Comparison of ENCODE assay signal across 12 cellular contexts in the genomic region with DNA sequence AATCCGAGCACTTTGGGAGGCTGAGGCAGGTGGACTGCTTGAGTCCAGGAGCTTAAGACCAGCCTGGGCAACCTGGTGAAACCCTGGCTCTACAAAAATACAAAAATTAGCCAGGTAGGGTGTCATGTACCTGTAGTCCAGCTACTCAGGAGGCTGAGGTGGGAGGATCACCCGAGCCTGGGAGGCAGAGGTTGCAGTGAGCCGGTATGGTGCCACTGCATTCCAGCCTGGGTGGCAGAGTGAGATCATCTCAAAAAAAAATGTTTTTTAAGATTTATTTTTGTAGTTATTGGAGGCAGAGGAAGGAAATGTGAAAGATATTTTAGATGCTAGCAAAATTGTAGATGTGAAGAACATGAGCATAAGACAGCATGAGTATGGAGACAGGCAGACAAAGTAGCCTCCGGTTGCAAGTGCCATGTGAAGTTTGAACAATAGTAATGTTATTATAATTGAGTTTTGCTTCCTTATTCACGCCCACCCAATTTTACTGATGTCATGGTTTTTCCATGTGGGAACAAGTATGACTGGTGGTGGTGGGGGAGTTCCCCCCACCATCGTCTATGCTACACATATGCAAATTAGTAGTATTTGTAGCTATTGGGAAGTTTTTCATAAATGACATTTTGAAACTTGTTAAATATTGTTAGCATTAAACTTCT. TPM values are rescaled to one million over a fixed set of nuclear protein-coding genes. Genes with fewer than 3 reads are reported as not detected.
A peak's percentile ranks its signal among the peaks of the same experiment; 100 is the strongest.
DNase-seq lines count a peak whose midpoint lies in the region; ATAC-seq, FAIRE-seq and TF ChIP-seq lines count a peak whose summit lies in the region.
"Had no signal": no experiment of that assay in that cellular context is flagged by ENCODE, and none has a peak within 500 bp of the region (broad histone marks: within the 10 kb centered on the region; RNA-seq: fewer than 3 reads in every experiment).

No MANE protein-coding gene starts in this region.

- intact Hi-C loops in GM12878 (cut with micrococcal nuclease; ENCODE audit: unreplicated experiment), result no loop called here

- POLR2A ChIA-PET in GM12878 (lab: Charles Lee), result interaction anchor here (0.5 to 1.8 kb wide), 10 partner anchors 8 to 892 kb away, joined by 3 to 9 read pairs (median 4); partner anchors contain the start of gene REL

- no peak overlapping the region for H3K4me3 Mint-ChIP-seq in activated naive CD4-positive, alpha-beta T cell treated with anti-CD3 and anti-CD28 coated beads, Interleukin-2, amount 10 ng/mL, durations not matched to agents 7 days and 5 days
- H3K4me3 Mint-ChIP-seq in stimulated activated naive CD8-positive, alpha-beta T cell treated with anti-CD3 and anti-CD28 coated beads, Interleukin-15, amount 100 ng/mL, for 72 hours, result peak overlapping the region; percentile 43 to 80
- no peak overlapping the region for H3K4me3 Mint-ChIP-seq in nephron progenitor cell

- H3K36me3 Mint-ChIP-seq in activated naive CD4-positive, alpha-beta T cell treated with anti-CD3 and anti-CD28 coated beads, Interleukin-2, amount 10 ng/mL, durations not matched to agents 7 days and 5 days, result peaks cover 37% of the 10 kb centered on the region
- peaks cover 38% of the 10 kb centered on the region for H3K36me3 Mint-ChIP-seq in nephron progenitor cell (ENCODE audit: low read depth)

- CTCF ChIA-PET in activated naive CD4-positive, alpha-beta T cell treated with anti-CD3 and anti-CD28 coated beads, Interleukin-2, amount 10 ng/mL, durations not matched to agents 7 days and 5 days (lab: Charles Lee), result interaction anchor here (1.1 kb wide), 1 partner anchor 24 kb away, joined by 3 read pairs; no protein-coding TSS in a partner anchor
- CTCF ChIA-PET in GM12878 (lab: Yijun Ruan, JAX), result interaction anchor here (0.7 to 2.0 kb wide), 6 partner anchors 9 to 100 kb away, joined by 3 to 9 read pairs (median 4); no protein-coding TSS in a partner anchor

- peaks cover 28% of the 10 kb centered on the region for H3K79me2 ChIP-seq in GM12878 (ENCODE audit: control insufficient read depth, insufficient read depth, low read length)

- H3K27me3 Mint-ChIP-seq in activated naive CD4-positive, alpha-beta T cell treated with anti-CD3 and anti-CD28 coated beads, Interleukin-2, amount 10 ng/mL, durations not matched to agents 7 days and 5 days, result no peaks in the 10 kb centered on the region
- no peaks in the 10 kb centered on the region for H3K27me3 Mint-ChIP-seq in stimulated activated naive CD8-positive, alpha-beta T cell treated with anti-CD3 and anti-CD28 coated beads, Interleukin-15, amount 100 ng/mL, for 72 hours
- peaks cover 3% of the 10 kb centered on the region for H3K27me3 Mint-ChIP-seq in nephron progenitor cell (ENCODE audit: low read depth, poor library complexity)
- H3K27me3 Mint-ChIP-seq: progenitor cell of endocrine pancreas had no signal

- no peaks in the 10 kb centered on the region for H3K9me3 Mint-ChIP-seq in activated naive CD4-positive, alpha-beta T cell treated with anti-CD3 and anti-CD28 coated beads, Interleukin-2, amount 10 ng/mL, durations not matched to agents 7 days and 5 days
- no peaks in the 10 kb centered on the region for H3K9me3 Mint-ChIP-seq in stimulated activated naive CD8-positive, alpha-beta T cell treated with anti-CD3 and anti-CD28 coated beads, Interleukin-15, amount 100 ng/mL, for 72 hours
- H3K9me3 Mint-ChIP-seq in nephron progenitor cell, result no peaks in the 10 kb centered on the region

- H3K4me1 Mint-ChIP-seq in activated naive CD4-positive, alpha-beta T cell treated with anti-CD3 and anti-CD28 coated beads, Interleukin-2, amount 10 ng/mL, durations not matched to agents 7 days and 5 days, result no peaks in the 10 kb centered on the region
- peaks cover 57% of the 10 kb centered on the region for H3K4me1 Mint-ChIP-seq in stimulated activated naive CD8-positive, alpha-beta T cell treated with anti-CD3 and anti-CD28 coated beads, Interleukin-15, amount 100 ng/mL, for 72 hours
- H3K4me1 Mint-ChIP-seq in nephron progenitor cell, result no peaks in the 10 kb centered on the region

- H3K4me2 ChIP-seq in GM12878 (ENCODE audit: control insufficient read depth, insufficient read depth), result peak overlapping the region; percentile 23

- TF ChIP-seq EP300 in GM12878 (IDR thresholded peaks at IDR 0.05; ENCODE audit: borderline replicate concordance in 1 of 2, control insufficient read depth in 1 of 2, low read depth in 2 of 2, low read length in 2 of 2), result peak; percentile 77 to 82

- no peak overlapping the region for H2AFZ ChIP-seq in GM12878 (ENCODE audit: control insufficient read depth, low read depth, low read length)

- FAIRE-seq in GM12878 (lab: Jason Lieb, UNC), result no peak
- FAIRE-seq: TTC549 had no signal

- H3K4me1 ChIP-seq in GM12878 (ENCODE audit: control insufficient read depth, insufficient read depth, low read length), result peaks cover 13% of the 10 kb centered on the region

- TF ChIP-seq CTCF in GM12878 (IDR thresholded peaks at IDR 0.05 in 2 of 3, conservative IDR thresholded peaks at IDR 0.05 in 1 of 3; ENCODE audit: control insufficient read depth in 2 of 3, extremely low read depth in 1 of 3, insufficient read depth in 1 of 3, low read depth in 3 of 3, low read length in 3 of 3) (no peak), nephron progenitor cell (IDR thresholded peaks at IDR 0.05) (no peak)

- no peak for TF ChIP-seq RAD21 in GM12878 (IDR thresholded peaks at IDR 0.05; ENCODE audit: insufficient read depth, low read depth, low read length)

- peak; percentile 32; the same call in 1 of the 2 replicates for TF ChIP-seq POLR2A in GM12878 (IDR thresholded peaks at IDR 0.05; ENCODE audit: low read depth, low read length)

- 37% methylated on average over 6 of the region's 6 CpGs for WGBS in GM12878 (ENCODE audit: insufficient coverage, insufficient replicate concordance, low lambda C conversion rate, missing lambda C conversion rate)

- RAD21 ChIA-PET in GM12878 (lab: Charles Lee; ENCODE audit: unreplicated experiment), result interaction anchor here (0.7 to 2.8 kb wide), 10 partner anchors 9 to 100 kb away, joined by 3 to 14 read pairs (median 4); partner anchors contain the start of gene REL

- in situ Hi-C loops in GM12878 (cut with MboI), result no loop called here

- peaks cover 10 to 44% of the 10 kb centered on the region in 2 experiments for H3K36me3 ChIP-seq in GM12878 (ENCODE audit: control insufficient read depth in 2 of 2, insufficient read depth in 2 of 2, low read length in 1 of 2)

- H3K9me3 ChIP-seq in GM12878 (replicated peaks; ENCODE audit: control insufficient read depth, insufficient read depth, low read length), result no peaks in the 10 kb centered on the region

- peak overlapping the region; percentile 30; the same call in 1 of the 2 replicates for H3K9ac ChIP-seq in GM12878 (ENCODE audit: control insufficient read depth, insufficient read depth, low read length)

- no peaks in the 10 kb centered on the region for H3K27me3 ChIP-seq in GM12878 (replicated peaks in 1 of 2; ENCODE audit: control insufficient read depth in 2 of 2, insufficient read depth in 2 of 2, low read length in 1 of 2)

- peak; percentile 58 for DNase-seq in activated naive CD4-positive, alpha-beta T cell treated with Interleukin-2 at 50 U/mL for 16 hours
- DNase-seq in activated naive CD4-positive, alpha-beta T cell treated with anti-CD3 and anti-CD28 coated beads, Interleukin-2, amount 10 ng/mL, durations not matched to agents 7 days and 5 days, result no peak
- DNase-seq in GM12878 (ENCODE audit: low read depth, low spot score), result peak; percentile 37
- DNase-seq in stimulated activated naive CD8-positive, alpha-beta T cell treated with anti-CD3 and anti-CD28 coated beads, Interleukin-15, amount 100 ng/mL, for 72 hours, result peak; percentile 21 to 59
- no peak for DNase-seq in NCI-H2196 (lab: John Stamatoyannopoulos, UW; ENCODE audit: unreplicated experiment)
- no peak for DNase-seq in SKM-1 treated with dmso at 0.1 percent for 144 hours (lab: John Stamatoyannopoulos, UW; ENCODE audit: unreplicated experiment)
- no peak for DNase-seq in nephron progenitor cell
- DNase-seq: AML-193 had no signal

- SMC1A ChIA-PET in GM12878 (lab: Charles Lee; ENCODE audit: uncharacterized antibody, unreplicated experiment), result interaction anchor here (0.7 to 3.4 kb wide), 19 partner anchors 8 to 103 kb away, joined by 3 to 14 read pairs (median 4); partner anchors contain the start of gene REL

- H3K4me3 ChIP-seq in GM12878, result no peak overlapping the region
- H3K4me3 ChIP-seq: coronary artery had no signal

- BruUV-seq in GM12878 (replicated peaks; lab: Mats Ljungman, UMichigan), result TSS peak; percentile 98

- no peak overlapping the region for H3K27ac Mint-ChIP-seq in activated naive CD4-positive, alpha-beta T cell treated with anti-CD3 and anti-CD28 coated beads, Interleukin-2, amount 10 ng/mL, durations not matched to agents 7 days and 5 days
- H3K27ac Mint-ChIP-seq in stimulated activated naive CD8-positive, alpha-beta T cell treated with anti-CD3 and anti-CD28 coated beads, Interleukin-15, amount 100 ng/mL, for 72 hours, result peak overlapping the region; percentile 81 to 94
- no peak overlapping the region for H3K27ac Mint-ChIP-seq in nephron progenitor cell
- H3K27ac Mint-ChIP-seq: progenitor cell of endocrine pancreas had no signal

- H4K20me1 ChIP-seq in GM12878 (ENCODE audit: control insufficient read depth, insufficient read depth), result no peaks in the 10 kb centered on the region

- ATAC-seq in HG03039 (IDR thresholded peaks at IDR 0.05; ENCODE audit: unreplicated experiment) (peak; percentile 70), GM12878 (peak; percentile 68)
- ATAC-seq in stimulated activated naive CD8-positive, alpha-beta T cell treated with anti-CD3 and anti-CD28 coated beads, Interleukin-15, amount 100 ng/mL, for 72 hours, result peak; percentile 97

- H3K27ac ChIP-seq in GM12878 (ENCODE audit: control insufficient read depth, insufficient read depth), result peak overlapping the region; percentile 47
- H3K27ac ChIP-seq: coronary artery had no signal

TF ChIP-seq in GM12878, 131 proteins besides CTCF, POLR2A, EP300 and RAD21 (continues in another document):
- no peak for TF ChIP-seq GABPA (IDR thresholded peaks at IDR 0.05; ENCODE audit: low read depth)

RNA-seq across cellular contexts. Expression of gene REL, which starts 18.0 kb away (rescaled TPM):
- 245 and 256 TPM in 2 replicates for total RNA-seq in GM12878 (2013; cell fraction: nucleolus; rRNA removed)
- total RNA-seq in GM12878 (2014; rRNA removed) (35.5 and 41.1 TPM in 2 replicates), GM12878 (2014; rRNA removed; fragmentation: Illumina TruSeq; extraction: Trizol) (48.9 and 53.0 TPM in 2 replicates), GM12878 (2021) (49.3 and 52.4 TPM in 2 replicates)
- 13.0 TPM for polyA plus RNA-seq in GM12878 (2011; ENCODE audit: low read depth)
- polyA plus RNA-seq in GM12878 (2011; rRNA removed) (27.8 and 35.1 TPM in 2 replicates), GM12878 (2014; fragmentation: Illumina TruSeq; extraction: Trizol) (47.5 and 56.1 TPM in 2 replicates), GM12878 (2014; fragmentation: Nextera tagmentation; extraction: Ambion mirVana) (10 to 100 TPM in 1 of 2 experiments, 1 to 10 TPM in 1; 6.3 to 17.7 TPM), GM12878 (2014; rRNA removed) (20.2 and 25.4 TPM in 2 replicates), GM12878 (2016; fragmentation: Nextera tagmentation; extraction: Ambion mirVana) (10 to 100 TPM; 21.9 to 25.4 TPM)
- 14.0 and 18.0 TPM in 2 replicates for polyA plus RNA-seq in GM12878 (2011; cell fraction: cytosol; rRNA removed)
- 18.9 and 23.2 TPM in 2 replicates for polyA plus RNA-seq in GM12878 (2011; cell fraction: nucleus; rRNA removed)
- polyA plus RNA-seq in GM12878 (2012), result 11.0 and 15.9 TPM in 2 replicates
- 53.4 and 82.2 TPM in 2 replicates for polyA minus RNA-seq in GM12878 (2011; rRNA and poly(A)+ RNA removed)
- polyA minus RNA-seq in GM12878 (2011; cell fraction: cytosol; rRNA and poly(A)+ RNA removed), result 21.5 and 23.4 TPM in 2 replicates
- 21.8 and 37.1 TPM in 2 replicates for polyA minus RNA-seq in GM12878 (2011; cell fraction: nucleus; rRNA and poly(A)+ RNA removed)

Comparison
In these comparisons a context has a peak if more than half of its experiments do, and no peak if none do; other contexts are left out.
1. DNase-seq: peak in activated naive CD4-positive, alpha-beta T cell treated with Interleukin-2 at 50 U/mL for 16 hours (single experiment), GM12878 (single experiment) and stimulated activated naive CD8-positive, alpha-beta T cell treated with anti-CD3 and anti-CD28 coated beads, Interleukin-15, amount 100 ng/mL, for 72 hours (2 of 2); none in activated naive CD4-positive, alpha-beta T cell treated with anti-CD3 and anti-CD28 coated beads, Interleukin-2, amount 10 ng/mL, durations not matched to agents 7 days and 5 days (single experiment), NCI-H2196 (single experiment), SKM-1 treated with dmso at 0.1 percent for 144 hours (single experiment) and nephron progenitor cell (single experiment).
2. H3K27ac Mint-ChIP-seq: peak in stimulated activated naive CD8-positive, alpha-beta T cell treated with anti-CD3 and anti-CD28 coated beads, Interleukin-15, amount 100 ng/mL, for 72 hours (2 of 2); none in activated naive CD4-positive, alpha-beta T cell treated with anti-CD3 and anti-CD28 coated beads, Interleukin-2, amount 10 ng/mL, durations not matched to agents 7 days and 5 days (single experiment) and nephron progenitor cell (single experiment).
3. H3K4me3 Mint-ChIP-seq: peak in stimulated activated naive CD8-positive, alpha-beta T cell treated with anti-CD3 and anti-CD28 coated beads, Interleukin-15, amount 100 ng/mL, for 72 hours (2 of 2); none in activated naive CD4-positive, alpha-beta T cell treated with anti-CD3 and anti-CD28 coated beads, Interleukin-2, amount 10 ng/mL, durations not matched to agents 7 days and 5 days (single experiment) and nephron progenitor cell (single experiment).
4. Peak in every context shown above with its lines, with median percentiles within 50 percentile points of each other: ATAC-seq.